ENCODE assay signal across 8 cellular contexts in the genomic region with DNA sequence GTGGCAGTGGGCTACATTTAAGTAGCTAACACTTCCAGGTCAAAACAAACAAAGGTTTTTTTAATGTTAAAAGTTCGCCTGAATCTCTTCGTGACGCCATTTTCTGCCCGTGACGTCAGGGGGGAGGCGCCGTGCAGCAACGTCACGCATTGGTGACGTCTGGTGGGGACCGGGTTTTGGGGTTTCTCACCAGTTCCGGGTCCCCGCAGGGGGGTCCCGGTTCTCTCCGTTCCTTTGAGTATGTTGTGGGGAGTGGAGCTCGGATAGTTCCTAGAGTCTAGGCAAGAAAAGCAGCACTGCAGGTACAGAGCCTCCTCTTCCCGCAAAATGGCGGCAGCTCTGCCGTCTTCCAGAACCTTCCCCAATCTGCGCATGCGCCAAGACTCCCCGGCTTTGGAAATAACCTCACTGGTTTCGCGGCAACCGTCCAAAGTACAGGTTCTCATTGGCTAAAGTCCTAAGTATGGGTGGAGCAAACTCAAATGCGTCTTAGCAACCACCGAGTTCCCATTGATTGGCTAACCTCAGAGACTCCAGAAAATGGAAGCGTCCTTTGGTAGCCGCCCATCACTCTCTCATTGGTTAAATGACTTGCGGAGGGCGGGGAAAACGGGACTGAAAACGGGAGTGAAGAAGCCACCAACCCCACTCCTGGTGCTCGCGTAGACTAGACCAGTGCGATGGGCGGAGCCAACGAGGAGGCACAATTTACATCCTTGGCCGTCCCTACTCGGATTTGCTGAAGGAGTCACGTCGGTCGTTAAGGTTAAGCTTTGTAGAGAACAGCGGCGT. TPM values are rescaled to one million over a fixed set of nuclear protein-coding genes. Genes with fewer than 3 reads are reported as not detected.
DNase-seq lines count a peak whose midpoint lies in the region; TF ChIP-seq lines count a peak whose summit lies in the region.

A gene (minus strand): TSS at position 341 of the 792 bp plus-strand sequence.

- H3K27ac Mint-ChIP-seq in H9 (peak within 1 kb of the TSS; percentile 100), nephron (peak within 1 kb of the TSS; percentile 98 to 99 (median 99))
- peak within 1 kb of the TSS; percentile 98 for H3K27ac Mint-ChIP-seq in stimulated activated naive CD8-positive, alpha-beta T cell treated with anti-CD3 and anti-CD28 coated beads, Interleukin-15, Interleukin-2, amounts not matched to agents 100 ng/mL and 50 ng/mL, for 24 hours

- H3K23ac ChIP-seq in H9 (ENCODE audit: insufficient read length, low read depth, low read length): no peak within 1 kb of the TSS

- no CpG with 5 or more reads among the region's 45 CpGs for WGBS in H9 (ENCODE audit: extremely low coverage, insufficient read length, low lambda C conversion rate)

- TF ChIP-seq CTCF in H9 (conservative IDR thresholded peaks at IDR 0.05) (no peak), fibroblast of the aortic adventitia (IDR thresholded peaks at IDR 0.05; ENCODE audit: insufficient read depth, low read length) (no peak), nephron (IDR thresholded peaks at IDR 0.05; ENCODE audit: unreplicated experiment in 3 of 3) (no peak)

- H3K4me3 Mint-ChIP-seq in H9 (peak within 1 kb of the TSS; percentile 94 to 97), nephron (peak within 1 kb of the TSS; percentile 91 to 94 (median 91))
- peak within 1 kb of the TSS; percentile 91 for H3K4me3 Mint-ChIP-seq in stimulated activated naive CD8-positive, alpha-beta T cell treated with anti-CD3 and anti-CD28 coated beads, Interleukin-15, Interleukin-2, amounts not matched to agents 100 ng/mL and 50 ng/mL, for 24 hours

- DNase-seq in ELF-1 (ENCODE audit: low read depth, low spot score): peak; percentile 100
- DNase-seq in H9: peak; percentile 100
- peak; percentile 87 for DNase-seq in MG63
- peak; percentile 100 for DNase-seq in SHP77 treated with DMSO at 0.1 percent for 48 hours (lab: John Stamatoyannopoulos, UW)
- peak; percentile 100 for DNase-seq in activated effector memory CD4-positive, alpha-beta T cell treated with anti-CD3 and anti-CD28 coated beads, Interleukin-2, amount 50 U/mL, for 16 hours
- peak; percentile 100 for DNase-seq in fibroblast of the aortic adventitia (ENCODE audit: low read depth)

- peaks cover 3% of the 10 kb centered on the region for H3K79me1 ChIP-seq in H9 (ENCODE audit: insufficient read depth, low read depth, low read length, poor library complexity, severe bottlenecking)

- H2AK5ac ChIP-seq in H9 (ENCODE audit: insufficient read length, low read length): no peak within 1 kb of the TSS

- peak within 1 kb of the TSS; percentile 95 for H2BK120ac ChIP-seq in H9 (ENCODE audit: low read depth, low read length, poor library complexity, severe bottlenecking)

- H3K79me2 ChIP-seq in H9 (ENCODE audit: insufficient read depth, low read length): peaks cover 4% of the 10 kb centered on the region; the same call in 1 of the 2 replicates

- H3K9me3 Mint-ChIP-seq in H9 (peaks cover 0 to 3% of the 10 kb centered on the region in 2 experiments; a peak in 1 of 5 replicates), nephron (no peaks in the 10 kb centered on the region)
- H3K9me3 Mint-ChIP-seq in stimulated activated naive CD8-positive, alpha-beta T cell treated with anti-CD3 and anti-CD28 coated beads, Interleukin-15, Interleukin-2, amounts not matched to agents 100 ng/mL and 50 ng/mL, for 24 hours: no peaks in the 10 kb centered on the region

- peaks cover 9% of the 10 kb centered on the region for H3K23me2 ChIP-seq in H9 (ENCODE audit: insufficient read length, low read depth, low read length, poor library complexity, severe bottlenecking)

- H3K27me3 ChIP-seq in H9 (ENCODE audit: insufficient read depth, low read length): no peaks in the 10 kb centered on the region
- H3K27me3 ChIP-seq in MG63: no peaks in the 10 kb centered on the region

- H3K27ac ChIP-seq in H9 (ENCODE audit: insufficient read length, low read depth, low read length): peak within 1 kb of the TSS; percentile 70

- H4K20me1 ChIP-seq in H9 (ENCODE audit: control insufficient read depth, insufficient read depth, insufficient read length): no peaks in the 10 kb centered on the region

- H3K36me3 Mint-ChIP-seq in H9 (ENCODE audit: insufficient read depth in 1 of 3, low read depth in 3 of 3) (peaks cover 31 to 57% (median 57%) of the 10 kb centered on the region in 3 experiments), nephron (ENCODE audit: low read depth) (peaks cover 64% of the 10 kb centered on the region)
- peaks cover 58% of the 10 kb centered on the region for H3K36me3 Mint-ChIP-seq in stimulated activated naive CD8-positive, alpha-beta T cell treated with anti-CD3 and anti-CD28 coated beads, Interleukin-15, Interleukin-2, amounts not matched to agents 100 ng/mL and 50 ng/mL, for 24 hours (ENCODE audit: low read depth)

- H3T11ph ChIP-seq in H9 (ENCODE audit: low read length): peak within 1 kb of the TSS; percentile 79

- peaks cover 3% of the 10 kb centered on the region; the same call in 1 of the 2 replicates for H3K4me1 ChIP-seq in H9 (ENCODE audit: insufficient read depth, low read length)

- H3K9me3 ChIP-seq in H9 (ENCODE audit: control insufficient read depth, low read depth, low read length) (no peaks in the 10 kb centered on the region), MG63 (no peaks in the 10 kb centered on the region)

- H3K4me1 Mint-ChIP-seq in H9 (peaks cover 16 to 17% of the 10 kb centered on the region in 2 experiments), nephron (peaks cover 18% of the 10 kb centered on the region)
- peaks cover 47% of the 10 kb centered on the region for H3K4me1 Mint-ChIP-seq in stimulated activated naive CD8-positive, alpha-beta T cell treated with anti-CD3 and anti-CD28 coated beads, Interleukin-15, Interleukin-2, amounts not matched to agents 100 ng/mL and 50 ng/mL, for 24 hours (ENCODE audit: low read depth)

- peak within 1 kb of the TSS; percentile 84 for H2BK5ac ChIP-seq in H9 (ENCODE audit: insufficient read length, low read length)

- H2AFZ ChIP-seq in H9 (ENCODE audit: low read length): peak within 1 kb of the TSS; percentile 92

- peak within 1 kb of the TSS; percentile 21 for H3K4ac ChIP-seq in H9 (ENCODE audit: low read depth, low read length)

- H3K9ac ChIP-seq in H9 (ENCODE audit: extremely low read depth, insufficient read length, low read length): peak within 1 kb of the TSS; percentile 89

- peak within 1 kb of the TSS; percentile 95 for H3K4me2 ChIP-seq in H9 (ENCODE audit: insufficient read depth, insufficient read length, low read length)

- H3K27me3 Mint-ChIP-seq in H9 (ENCODE audit: low read depth) (no peaks in the 10 kb centered on the region; the same call in 1 of the 2 replicates), nephron (ENCODE audit: low read depth) (no peaks in the 10 kb centered on the region)
- H3K27me3 Mint-ChIP-seq in stimulated activated naive CD8-positive, alpha-beta T cell treated with anti-CD3 and anti-CD28 coated beads, Interleukin-15, Interleukin-2, amounts not matched to agents 100 ng/mL and 50 ng/mL, for 24 hours: no peaks in the 10 kb centered on the region

- peak within 1 kb of the TSS; percentile 57 for H4K5ac ChIP-seq in H9 (ENCODE audit: insufficient read length, low read depth, low read length)

- H3K18ac ChIP-seq in H9 (ENCODE audit: insufficient read length, low read depth, low read length): peak within 1 kb of the TSS; percentile 92

- peak within 1 kb of the TSS; percentile 69 for H4K8ac ChIP-seq in H9 (replicated peaks; ENCODE audit: insufficient read length, low read depth, low read length)

- H3K56ac ChIP-seq in H9 (ENCODE audit: insufficient read length, low read depth, low read length): no peak within 1 kb of the TSS

- H2BK15ac ChIP-seq in H9 (ENCODE audit: low read depth, low read length): no peak within 1 kb of the TSS

- H2BK12ac ChIP-seq in H9 (ENCODE audit: insufficient read length, low read depth, low read length): no peak within 1 kb of the TSS

- no peak within 1 kb of the TSS for H4K91ac ChIP-seq in H9 (ENCODE audit: insufficient read length, low read depth, low read length)

- H2BK20ac ChIP-seq in H9 (ENCODE audit: low read depth, low read length, poor library complexity, severe bottlenecking): peak within 1 kb of the TSS; percentile 7

- peak within 1 kb of the TSS; percentile 55 for H3K4me3 ChIP-seq in MG63
- H3K4me3 ChIP-seq in fibroblast of the aortic adventitia (ENCODE audit: low read depth, low read length): peak within 1 kb of the TSS; percentile 96

- peak within 1 kb of the TSS; percentile 87; the same call in 1 of the 2 replicates for H3K14ac ChIP-seq in H9 (ENCODE audit: insufficient read depth, low read length)

- H3K36me3 ChIP-seq in MG63: peaks cover 20% of the 10 kb centered on the region

RNA-seq across cellular contexts. Expression of the gene that starts here (rescaled TPM):
- 77.2 and 79.0 TPM in 2 replicates for total RNA-seq in H9 (2021)
- total RNA-seq in MG63 (2014; rRNA removed; shearing (Covaris generic); ENCODE audit: low replicate concordance): 25.4 and 27.8 TPM in 2 replicates
- total RNA-seq in fibroblast of the aortic adventitia (ENCODE audit: low replicate concordance): 48.7 and 101 TPM in 2 replicates

Comparison
In these comparisons a context has a peak if more than half of its experiments do, and no peak if none do; other contexts are left out.
1. Peak in every context shown above with its lines: DNase-seq, H3K4me3 ChIP-seq and H3K27ac ChIP-seq.